ENCODE assay signal across 1 cellular context in the genomic region with DNA sequence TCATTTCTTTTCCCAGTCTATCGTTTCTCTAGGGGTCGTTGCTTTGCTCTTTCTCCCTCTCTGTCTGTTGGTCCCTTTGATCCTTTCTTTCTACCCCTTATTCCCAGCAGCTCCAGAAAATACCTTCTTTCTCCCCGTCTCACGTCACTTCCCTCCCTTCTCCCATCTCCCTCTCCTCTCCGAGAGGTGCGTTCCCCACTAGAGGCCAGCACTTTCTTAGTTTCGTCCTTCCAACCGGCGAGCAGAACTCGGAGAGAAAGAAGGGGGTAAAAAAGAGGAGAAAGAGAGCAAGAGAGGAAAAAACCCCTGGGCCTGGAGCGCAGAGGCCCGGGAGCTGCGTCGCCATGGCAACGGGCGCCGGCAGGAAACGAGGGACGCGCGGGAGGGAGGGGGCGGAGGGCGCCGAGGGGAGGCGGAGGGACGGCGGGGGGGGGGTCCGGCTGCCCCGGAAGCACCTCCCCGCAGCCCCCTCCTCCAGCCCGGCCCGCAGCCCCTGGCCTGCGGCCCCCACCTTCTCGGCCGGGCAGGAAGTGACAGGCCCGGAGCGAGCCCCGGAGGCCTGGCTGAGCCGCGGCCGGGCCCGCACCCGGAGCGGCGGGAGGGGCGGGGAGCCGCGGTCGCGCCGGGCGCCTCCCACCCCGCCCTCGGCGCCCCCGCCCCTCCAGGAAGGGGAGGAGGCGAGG.
TF ChIP-seq lines count a peak whose summit lies in the region.

A gene (plus strand): TSS at position 477 of the 683 bp plus-strand sequence. CDS start 3,169 bp downstream, outside the sequence.

TF ChIP-seq in GM12878, 131 proteins besides CTCF, POLR2A, EP300 and RAD21 (continued from another document):
- TF ChIP-seq DPF2 (IDR thresholded peaks at IDR 0.05) (0 out of 2 replicates have a peak, but pooled peaks have one; percentile 16), IKZF1 (conservative IDR thresholded peaks at IDR 0.05) (peak; percentile 62), NR2C1 (IDR thresholded peaks at IDR 0.05) (peak; percentile 80), IKZF2 (IDR thresholded peaks at IDR 0.05) (peak; percentile 46 to 62; a peak in 3 of 4 replicates), NR2F1 (conservative IDR thresholded peaks at IDR 0.05) (0 out of 2 replicates have a peak, but pooled peaks have one; percentile 11), NBN (IDR thresholded peaks at IDR 0.05) (0 out of 2 replicates have a peak, but pooled peaks have one; percentile 14), HDGF (IDR thresholded peaks at IDR 0.05) (0 out of 2 replicates have a peak, but pooled peaks have one; percentile 35), EED (IDR thresholded peaks at IDR 0.05; ENCODE audit: low read depth) (peak; percentile 56; the same call in 1 of the 2 replicates)
